In genomic region chr7:128010392-128011078, GRCh38 we compare ENCODE assay signal across 9 cellular contexts. TPM values are rescaled to one million over a fixed set of nuclear protein-coding genes. Genes with fewer than 3 reads are reported as not detected.
DNase-seq lines count a peak whose midpoint lies in the region; ATAC-seq and TF ChIP-seq lines count a peak whose summit lies in the region.
"Had no signal": no experiment of that assay in that cellular context is flagged by ENCODE, and none has a peak within 500 bp of the region (broad histone marks: within the 10 kb centered on the region; RNA-seq: fewer than 3 reads in every experiment).

No MANE protein-coding gene starts in this region.

- H3K36me3 Mint-ChIP-seq in activated naive CD8-positive, alpha-beta T cell treated with anti-CD3 and anti-CD28 coated beads, Interleukin-2, amount 50 U/mL, for 24 hours (ENCODE audit: low read depth) = peaks cover 16% of the 10 kb centered on the region
- peaks cover 16% of the 10 kb centered on the region for H3K36me3 Mint-ChIP-seq in activated naive CD8-positive, alpha-beta T cell treated with anti-CD3 and anti-CD28 coated beads for 36 hours
- H3K36me3 Mint-ChIP-seq in WTC11 = no peaks in the 10 kb centered on the region; the same call in 1 of the 2 replicates

- no peak for DNase-seq in activated naive CD8-positive, alpha-beta T cell treated with anti-CD3 and anti-CD28 coated beads, Interleukin-2, amount 50 U/mL, for 24 hours
- DNase-seq in activated naive CD8-positive, alpha-beta T cell treated with anti-CD3 and anti-CD28 coated beads for 36 hours = no peak
- DNase-seq in WTC11 (ENCODE audit: low spot score) (no peak), left ventricle myocardium inferior (no peak), activated gamma-delta T cell treated with Interleukin-2 at 50 U/mL for 16 hours (no peak), NCI-H2107 (lab: John Stamatoyannopoulos, UW) (no peak), ovary (no peak)

- H3K27me3 ChIP-seq in left ventricle myocardium inferior (ENCODE audit: low read depth) (no peaks in the 10 kb centered on the region), stomach smooth muscle (ENCODE audit: control insufficient read depth in 1 of 2, insufficient read depth in 2 of 2, low read length in 2 of 2) (no peaks in the 10 kb centered on the region), ovary (no peaks in the 10 kb centered on the region)

- H3K27ac Mint-ChIP-seq in activated naive CD8-positive, alpha-beta T cell treated with anti-CD3 and anti-CD28 coated beads, Interleukin-2, amount 50 U/mL, for 24 hours = no peak overlapping the region
- no peak overlapping the region for H3K27ac Mint-ChIP-seq in activated naive CD8-positive, alpha-beta T cell treated with anti-CD3 and anti-CD28 coated beads for 36 hours
- no peak overlapping the region for H3K27ac Mint-ChIP-seq in WTC11

- H3K4me3 ChIP-seq in left ventricle myocardium inferior (no peak overlapping the region), stomach smooth muscle (ENCODE audit: low read length in 2 of 2) (no peak overlapping the region), ovary (no peak overlapping the region)

- H3K36me3 ChIP-seq in left ventricle myocardium inferior (no peaks in the 10 kb centered on the region), stomach smooth muscle (ENCODE audit: control insufficient read depth in 2 of 2, insufficient read depth in 2 of 2, low read length in 2 of 2) (peaks cover 0 to 5% of the 10 kb centered on the region in 2 donors), ovary (no peaks in the 10 kb centered on the region)

- peak; percentile 33 for ATAC-seq in activated naive CD8-positive, alpha-beta T cell treated with anti-CD3 and anti-CD28 coated beads, Interleukin-2, amount 50 U/mL, for 24 hours
- ATAC-seq in WTC11 = peak; percentile 69

- no peak for TF ChIP-seq POLR2A in ovary (IDR thresholded peaks at IDR 0.05)

- H3K4me3 Mint-ChIP-seq in activated naive CD8-positive, alpha-beta T cell treated with anti-CD3 and anti-CD28 coated beads, Interleukin-2, amount 50 U/mL, for 24 hours = no peak overlapping the region
- H3K4me3 Mint-ChIP-seq in activated naive CD8-positive, alpha-beta T cell treated with anti-CD3 and anti-CD28 coated beads for 36 hours = no peak overlapping the region
- H3K4me3 Mint-ChIP-seq in WTC11 = no peak overlapping the region

- H3K27me3 Mint-ChIP-seq in activated naive CD8-positive, alpha-beta T cell treated with anti-CD3 and anti-CD28 coated beads, Interleukin-2, amount 50 U/mL, for 24 hours = no peaks in the 10 kb centered on the region
- no peaks in the 10 kb centered on the region for H3K27me3 Mint-ChIP-seq in activated naive CD8-positive, alpha-beta T cell treated with anti-CD3 and anti-CD28 coated beads for 36 hours
- no peaks in the 10 kb centered on the region for H3K27me3 Mint-ChIP-seq in WTC11 (ENCODE audit: low read depth)

- TF ChIP-seq EP300 in ovary (IDR thresholded peaks at IDR 0.05) = no peak

- H3K9me3 Mint-ChIP-seq in activated naive CD8-positive, alpha-beta T cell treated with anti-CD3 and anti-CD28 coated beads, Interleukin-2, amount 50 U/mL, for 24 hours = no peaks in the 10 kb centered on the region
- H3K9me3 Mint-ChIP-seq in activated naive CD8-positive, alpha-beta T cell treated with anti-CD3 and anti-CD28 coated beads for 36 hours = no peaks in the 10 kb centered on the region
- no peaks in the 10 kb centered on the region for H3K9me3 Mint-ChIP-seq in WTC11

- TF ChIP-seq CTCF in WTC11 (IDR thresholded peaks at IDR 0.05) (no peak), left ventricle myocardium inferior (IDR thresholded peaks at IDR 0.05; ENCODE audit: borderline replicate concordance) (no peak), ovary (IDR thresholded peaks at IDR 0.05) (no peak)

- CTCF ChIA-PET in WTC11 (lab: Charles Lee) = interaction anchor here (0.7 to 3.1 kb wide), 2 partner anchors 9 to 116 kb away, joined by 5 to 13 read pairs; no protein-coding TSS in a partner anchor

- H3K4me1 Mint-ChIP-seq in activated naive CD8-positive, alpha-beta T cell treated with anti-CD3 and anti-CD28 coated beads, Interleukin-2, amount 50 U/mL, for 24 hours = peaks cover 4% of the 10 kb centered on the region
- H3K4me1 Mint-ChIP-seq in activated naive CD8-positive, alpha-beta T cell treated with anti-CD3 and anti-CD28 coated beads for 36 hours = peaks cover 3% of the 10 kb centered on the region
- H3K4me1 Mint-ChIP-seq in WTC11 = peaks cover 42% of the 10 kb centered on the region

- intact Hi-C loops in left ventricle myocardium inferior (cut with micrococcal nuclease) (no loop called here), ovary (cut with DNase I) (no loop called here)

- POLR2A ChIA-PET in WTC11 (lab: Charles Lee) = no interaction called here

- H3K27ac ChIP-seq in left ventricle myocardium inferior (replicated peaks) = peak overlapping the region; percentile 79
- peak overlapping the region; percentile 37 for H3K27ac ChIP-seq in stomach smooth muscle (ENCODE audit: low read length)
- H3K27ac ChIP-seq in ovary = no peak overlapping the region

- peaks cover 69% of the 10 kb centered on the region for H3K4me1 ChIP-seq in left ventricle myocardium inferior
- peaks cover 12% of the 10 kb centered on the region for H3K4me1 ChIP-seq in stomach smooth muscle (ENCODE audit: control insufficient read depth, insufficient read depth, low read length)
- peaks cover 2% of the 10 kb centered on the region for H3K4me1 ChIP-seq in ovary (ENCODE audit: insufficient read depth)

- no peaks in the 10 kb centered on the region for H3K9me3 ChIP-seq in left ventricle myocardium inferior (replicated peaks)
- H3K9me3 ChIP-seq in stomach smooth muscle (ENCODE audit: control insufficient read depth in 2 of 2, low read length in 2 of 2) = no peaks in the 10 kb centered on the region
- no peaks in the 10 kb centered on the region for H3K9me3 ChIP-seq in ovary

- no peak overlapping the region for H3K9ac ChIP-seq in stomach smooth muscle (ENCODE audit: low read length in 2 of 2)

- WGBS in ovary, 3 donors = 76 to 81% (median 78%) methylated on average over 6 of the region's 6 CpGs

TF ChIP-seq in WTC11, 78 proteins besides CTCF, POLR2A, EP300 and RAD21:
- TF ChIP-seq TP53 (CRISPR knock-in tag; IDR thresholded peaks at IDR 0.05) (no peak), SP1 (CRISPR knock-in tag; conservative IDR thresholded peaks at IDR 0.05) (no peak), EMX1 (CRISPR knock-in tag; IDR thresholded peaks at IDR 0.05) (no peak), FOXJ3 (CRISPR knock-in tag; IDR thresholded peaks at IDR 0.05; ENCODE audit: borderline replicate concordance) (no peak), IRF2 (CRISPR knock-in tag; IDR thresholded peaks at IDR 0.05; ENCODE audit: borderline replicate concordance, low read depth) (no peak)

RNA-seq across cellular contexts. Expression of gene LRRC4, which starts 20.7 kb away (rescaled TPM):
- total RNA-seq in activated naive CD8-positive, alpha-beta T cell treated with anti-CD3 and anti-CD28 coated beads for 36 hours = not detected
- 7.8 to 14.9 TPM (median 9.9 TPM) in 3 replicates for total RNA-seq in WTC11 (2021)
- 4.4 TPM for total RNA-seq in left ventricle myocardium inferior
- total RNA-seq in ovary = 10 to 100 TPM in 1 of 7 donors, 1 to 10 TPM in 5, under 1 TPM in 1; 0.72 to 16.7 (median 4.6) TPM
- 1 to 10 TPM; 2.0 to 5.3 TPM for polyA plus RNA-seq in ovary
- total RNA-seq: T-helper 2 cell treated with Interferon-gamma antibody and Interleukin-4, amounts not matched to agents 100 ng/mL and 5 ng/mL, for 36 hours had no signal

Comparison
In these comparisons a context has a peak if more than half of its experiments do, and no peak if none do; other contexts are left out.
1. H3K27ac ChIP-seq: peak in left ventricle myocardium inferior (single experiment) and stomach smooth muscle (single experiment); none in ovary (0 of 2).